1 cellular context compared by ENCODE assay signal in genomic region chr1:6010554-6010953, GRCh38.
TF ChIP-seq lines count a peak whose summit lies in the region.

No MANE protein-coding gene starts in this region.

TF ChIP-seq in H1, 55 proteins besides CTCF, POLR2A, EP300 and RAD21:
- TF ChIP-seq CEBPB (IDR thresholded peaks at IDR 0.05; ENCODE audit: low read depth, low read length) (no peak), CHD1 (IDR thresholded peaks at IDR 0.05; ENCODE audit: low read depth, low read length) (no peak), SP2 (IDR thresholded peaks at IDR 0.05; ENCODE audit: low read length) (no peak), TCF12 (IDR thresholded peaks at IDR 0.05; ENCODE audit: low read depth, low read length) (no peak), SIRT6 (IDR thresholded peaks at IDR 0.05; ENCODE audit: low read length) (no peak), CTBP2 (IDR thresholded peaks at IDR 0.05; ENCODE audit: borderline replicate concordance, insufficient read depth, insufficient read length, low read length) (no peak), RFX5 (IDR thresholded peaks at IDR 0.05; ENCODE audit: borderline replicate concordance, low read depth, low read length) (no peak), EZH2 (IDR thresholded peaks at IDR 0.05; ENCODE audit: low read depth, low read length, severe bottlenecking) (no peak), MAX (IDR thresholded peaks at IDR 0.05) (no peak), SRF (IDR thresholded peaks at IDR 0.05; ENCODE audit: low read depth, low read length) (no peak), HDAC6 (IDR thresholded peaks at IDR 0.05; ENCODE audit: low read depth, low read length) (no peak), MAFK (IDR thresholded peaks at IDR 0.05; ENCODE audit: low read depth, low read length) (no peak)
TF ChIP-seq in H1: peak in this region for 0.
